Comparison of ENCODE assay signal across 34 cellular contexts in genomic region chr4:132059227-132059626, GRCh38.
"Had no signal": no experiment of that assay in that cellular context is flagged by ENCODE, and none has a peak within 500 bp of the region (broad histone marks: within the 10 kb centered on the region; RNA-seq: fewer than 3 reads in every experiment).

No MANE protein-coding gene starts in this region.

- H3K36me3 Mint-ChIP-seq: activated naive CD4-positive, alpha-beta T cell treated with anti-CD3 and anti-CD28 coated beads, Interleukin-2, amount 50 U/mL, for 24 hours; activated naive CD8-positive, alpha-beta T cell treated with anti-CD3 and anti-CD28 coated beads for 36 hours had no signal

- H3K27me3 ChIP-seq: adrenal gland, gastrocnemius medialis, heart left ventricle had no signal

- H3K4me3 Mint-ChIP-seq: activated B cell treated with CpG ODN at 0.5 μM for 24 hours; activated CD8-positive, alpha-beta T cell treated with anti-CD3 and anti-CD28 coated beads for 36 hours; activated naive CD4-positive, alpha-beta T cell treated with anti-CD3 and anti-CD28 coated beads for 36 hours; activated naive CD4-positive, alpha-beta T cell treated with anti-CD3 and anti-CD28 coated beads, Interleukin-2, amount 50 U/mL, for 24 hours; activated naive CD8-positive, alpha-beta T cell treated with anti-CD3 and anti-CD28 coated beads for 36 hours; activated naive CD8-positive, alpha-beta T cell treated with anti-CD3 and anti-CD28 coated beads, Interleukin-2, amount 50 U/mL, for 24 hours; activated T-helper 1 cell treated with anti-CD3 and anti-CD28 coated beads, Interleukin-12 subunit alpha, Interleukin-12 subunit beta, Interleukin-2, Interleukin-4 antibody, amounts not matched to agents 30 ng/mL and 10 ng/mL and 1 ng/mL, durations not matched to agents 14 hours and 24 hours and 36 hours; brain; effector memory CD8-positive, alpha-beta T cell; T-helper 17 cell; T-helper 2 cell treated with Interferon-gamma antibody and Interleukin-4, amounts not matched to agents 5 μg/mL and 100 μg/mL, for 36 hours had no signal

- DNase-seq: activated B cell treated with CpG ODN at 0.5 μM for 24 hours; activated CD4-positive, alpha-beta T cell treated with anti-CD3 and anti-CD28 coated beads for 48 hours; activated CD4-positive, alpha-beta T cell treated with anti-CD3 and anti-CD28 coated beads, Interleukin-2, amount 50 U/mL, for 1 hour; activated CD4-positive, alpha-beta T cell treated with anti-CD3 and anti-CD28 coated beads, Interleukin-2, amount 50 U/mL, for 48 hours; activated CD8-positive, alpha-beta memory T cell treated with anti-CD3 and anti-CD28 coated beads for 24 hours; activated CD8-positive, alpha-beta T cell treated with anti-CD3 and anti-CD28 coated beads for 36 hours; activated effector memory CD4-positive, alpha-beta T cell treated with anti-CD3 and anti-CD28 coated beads, Interleukin-2, amount 50 U/mL, for 16 hours; activated naive CD4-positive, alpha-beta T cell treated with anti-CD3 and anti-CD28 coated beads for 36 hours; activated naive CD8-positive, alpha-beta T cell treated with anti-CD3 and anti-CD28 coated beads for 36 hours; activated naive CD8-positive, alpha-beta T cell treated with anti-CD3 and anti-CD28 coated beads, Interleukin-2, amount 50 U/mL, for 24 hours; activated T-cell treated with anti-CD3 and anti-CD28 coated beads, Interleukin-2, amount 50 U/mL, for 48 hours; adrenal gland; amygdala; aorta; caudate nucleus; cortex of kidney; dermis blood vessel endothelial cell; effector CD4-positive, alpha-beta T cell; effector memory CD8-positive, alpha-beta T cell; foreskin fibroblast; gastrocnemius medialis; glutamatergic neuron; heart left ventricle; T-helper 1 cell; T-helper 17 cell; T1000; WERI-Rb-1 had no signal

- H3K4me3 ChIP-seq: adrenal gland, gastrocnemius medialis, heart left ventricle had no signal

- H3K36me3 ChIP-seq: adrenal gland, gastrocnemius medialis, heart left ventricle, WERI-Rb-1 had no signal

- H3K4me1 Mint-ChIP-seq: activated B cell treated with CpG ODN at 0.5 μM for 24 hours; activated naive CD4-positive, alpha-beta T cell treated with anti-CD3 and anti-CD28 coated beads, Interleukin-2, amount 50 U/mL, for 24 hours; activated naive CD8-positive, alpha-beta T cell treated with anti-CD3 and anti-CD28 coated beads for 36 hours; activated naive CD8-positive, alpha-beta T cell treated with anti-CD3 and anti-CD28 coated beads, Interleukin-2, amount 50 U/mL, for 24 hours; brain; T-helper 17 cell had no signal

- ATAC-seq: activated CD4-positive, CD25-positive, alpha-beta regulatory T cell treated with anti-CD3 and anti-CD28 coated beads, Interleukin-2, amount 50 U/mL, for 24 hours; activated CD8-positive, alpha-beta T cell treated with anti-CD3 and anti-CD28 coated beads for 36 hours; activated naive CD8-positive, alpha-beta T cell treated with anti-CD3 and anti-CD28 coated beads, Interleukin-2, amount 50 U/mL, for 24 hours; effector memory CD8-positive, alpha-beta T cell; esophagus mucosa; gastrocnemius medialis; heart left ventricle; T-helper 17 cell had no signal

- H3K9me3 Mint-ChIP-seq: activated naive CD8-positive, alpha-beta T cell treated with anti-CD3 and anti-CD28 coated beads for 36 hours had no signal

- H3K4me1 ChIP-seq: adrenal gland, gastrocnemius medialis, heart left ventricle had no signal

- H3K27me3 Mint-ChIP-seq: activated B cell treated with CpG ODN at 0.5 μM for 24 hours; activated CD8-positive, alpha-beta T cell treated with anti-CD3 and anti-CD28 coated beads for 36 hours; activated naive CD4-positive, alpha-beta T cell treated with anti-CD3 and anti-CD28 coated beads, Interleukin-2, amount 50 U/mL, for 24 hours; activated naive CD8-positive, alpha-beta T cell treated with anti-CD3 and anti-CD28 coated beads for 36 hours; activated naive CD8-positive, alpha-beta T cell treated with anti-CD3 and anti-CD28 coated beads, Interleukin-2, amount 50 U/mL, for 24 hours; effector memory CD8-positive, alpha-beta T cell; T-helper 17 cell had no signal

- FAIRE-seq: colon had no signal

- H3K27ac ChIP-seq: adrenal gland, gastrocnemius medialis, heart left ventricle, WERI-Rb-1 had no signal

- H3K9me3 ChIP-seq: adrenal gland, gastrocnemius medialis had no signal
